Comparison of ENCODE assay signal across 20 cellular contexts in genomic region chr3:124771083-124771445, GRCh38. TPM values are rescaled to one million over a fixed set of nuclear protein-coding genes. Genes with fewer than 3 reads are reported as not detected.
A peak's percentile ranks its signal among the peaks of the same experiment; 100 is the strongest.
DNase-seq lines count a peak whose midpoint lies in the region; ATAC-seq and TF ChIP-seq lines count a peak whose summit lies in the region.
"Had no signal": no experiment of that assay in that cellular context is flagged by ENCODE, and none has a peak within 500 bp of the region (broad histone marks: within the 10 kb centered on the region; RNA-seq: fewer than 3 reads in every experiment).

No MANE protein-coding gene starts in this region.

- H3K9me3 Mint-ChIP-seq in glutamatergic neuron (ENCODE audit: unreplicated experiment) = peaks cover 2% of the 10 kb centered on the region
- H3K9me3 Mint-ChIP-seq: CD4-positive, alpha-beta memory T cell; central memory CD8-positive, alpha-beta T cell; naive B cell had no signal

- H3K4me3 ChIP-seq in GM12865 (ENCODE audit: low read depth, low read length) (no peak overlapping the region), rectal smooth muscle tissue (ENCODE audit: low read length) (no peak overlapping the region), ovary (no peak overlapping the region), BE2C (ENCODE audit: low read depth, low read length) (no peak overlapping the region)
- H3K4me3 ChIP-seq: esophagus squamous epithelium, spleen had no signal

- peaks cover 31% of the 10 kb centered on the region for H3K4me1 Mint-ChIP-seq in glutamatergic neuron (ENCODE audit: low read depth, unreplicated experiment)
- H3K4me1 Mint-ChIP-seq: CD4-positive, alpha-beta memory T cell; central memory CD8-positive, alpha-beta T cell; naive B cell had no signal

- H3K9ac ChIP-seq in rectal smooth muscle tissue (ENCODE audit: low read length) = no peak overlapping the region

- peak overlapping the region; percentile 14 for H3K27ac Mint-ChIP-seq in glutamatergic neuron (ENCODE audit: unreplicated experiment)
- H3K27ac Mint-ChIP-seq: CD4-positive, alpha-beta memory T cell; progenitor cell of endocrine pancreas had no signal

- intact Hi-C loops in ovary (cut with DNase I) = no loop called here

- no peak overlapping the region for H3K4me3 Mint-ChIP-seq in glutamatergic neuron (ENCODE audit: unreplicated experiment)
- H3K4me3 Mint-ChIP-seq: CD4-positive, alpha-beta memory T cell; central memory CD8-positive, alpha-beta T cell; naive B cell had no signal

- POLR2A ChIA-PET in RWPE1 (lab: Yijun Ruan, JAX; ENCODE audit: low non-redundant PET) = no interaction called here

- H3K27ac ChIP-seq in RWPE1 (peak overlapping the region; percentile 55; the same call in 1 of the 2 replicates), rectal smooth muscle tissue (ENCODE audit: low read depth, low read length) (peak overlapping the region; percentile 78), ovary (no peak overlapping the region)

- H3K36me3 Mint-ChIP-seq in glutamatergic neuron (ENCODE audit: unreplicated experiment) = no peaks in the 10 kb centered on the region
- H3K36me3 Mint-ChIP-seq: CD4-positive, alpha-beta memory T cell; naive B cell had no signal

- no peak for TF ChIP-seq POLR2A in ovary (IDR thresholded peaks at IDR 0.05)

- ATAC-seq in GM18868 (IDR thresholded peaks at IDR 0.05; ENCODE audit: unreplicated experiment) = no peak
- no peak for ATAC-seq in HG02981 (IDR thresholded peaks at IDR 0.05; ENCODE audit: unreplicated experiment)
- ATAC-seq: HCT116 had no signal

- DNase-seq in GM12865 (ENCODE audit: low read depth) (peak; percentile 60), RWPE1 (ENCODE audit: low spot score) (no peak), glutamatergic neuron (no peak), ovary (no peak), BE2C (no peak)
- DNase-seq: activated gamma-delta T cell treated with Interleukin-2 at 50 U/mL for 16 hours; CD4-positive, alpha-beta memory T cell; effector CD8-positive, alpha-beta T cell; esophagus squamous epithelium; GF-D8; naive B cell; NCI-H1694; stimulated activated CD4-positive, alpha-beta T cell treated with anti-CD3 and anti-CD28 coated beads, Interleukin-4, amount 100 ng/mL, for 4 hours had no signal

- H3K27me3 ChIP-seq in rectal smooth muscle tissue (ENCODE audit: control insufficient read depth, insufficient read depth, low read length) (no peaks in the 10 kb centered on the region), ovary (no peaks in the 10 kb centered on the region), BE2C (no peaks in the 10 kb centered on the region)
- H3K27me3 ChIP-seq: esophagus squamous epithelium had no signal

- peaks cover 5% of the 10 kb centered on the region for H3K27me3 Mint-ChIP-seq in glutamatergic neuron (ENCODE audit: unreplicated experiment)
- H3K27me3 Mint-ChIP-seq: progenitor cell of endocrine pancreas had no signal

- TF ChIP-seq CTCF in GM12865 (IDR thresholded peaks at IDR 0.05; ENCODE audit: insufficient read depth, low read depth, low read length, missing control alignments) (no peak), RWPE1 (conservative IDR thresholded peaks at IDR 0.05; ENCODE audit: low read depth) (no peak), glutamatergic neuron (IDR thresholded peaks at IDR 0.05; ENCODE audit: partially characterized antibody, unreplicated experiment) (no peak), ovary (IDR thresholded peaks at IDR 0.05) (no peak), BE2C (IDR thresholded peaks at IDR 0.05; ENCODE audit: low read depth, low read length) (no peak)

- H3K36me3 ChIP-seq in rectal smooth muscle tissue (ENCODE audit: control insufficient read depth, insufficient read depth, low read length) (no peaks in the 10 kb centered on the region), ovary (no peaks in the 10 kb centered on the region), BE2C (peaks cover 12% of the 10 kb centered on the region; the same call in 1 of the 2 replicates)

- 85 to 87% (median 86%) methylated on average over 2 of the region's 2 CpGs for WGBS in ovary, 3 donors

- H3K4me1 ChIP-seq in rectal smooth muscle tissue (ENCODE audit: control insufficient read depth, insufficient read depth, low read length) = peaks cover 32% of the 10 kb centered on the region
- peaks cover 2% of the 10 kb centered on the region for H3K4me1 ChIP-seq in ovary (ENCODE audit: insufficient read depth)
- peaks cover 40% of the 10 kb centered on the region for H3K4me1 ChIP-seq in BE2C

- TF ChIP-seq EP300 in ovary (IDR thresholded peaks at IDR 0.05) = no peak

- CTCF ChIA-PET in RWPE1 (lab: Yijun Ruan, JAX) = interaction anchor here (0.7 to 4.0 kb wide), 5 partner anchors 9 to 564 kb away, joined by 3 to 19 read pairs (median 12); no protein-coding TSS in a partner anchor

- H3K9me3 ChIP-seq in ovary (no peaks in the 10 kb centered on the region), BE2C (no peaks in the 10 kb centered on the region)
- H3K9me3 ChIP-seq: esophagus squamous epithelium, spleen had no signal

RNA-seq across cellular contexts. Expression of gene UMPS, which starts 40.8 kb away (rescaled TPM):
- 30.7 TPM for total RNA-seq in glutamatergic neuron (ENCODE audit: unreplicated experiment)
- total RNA-seq in ovary = 10 to 100 TPM; 16.9 to 39.5 (median 27.5) TPM
- 10 to 100 TPM; 15.2 to 20.1 TPM for polyA plus RNA-seq in ovary
- 131 TPM for polyA plus RNA-seq in BE2C (2012; ENCODE audit: insufficient read depth, insufficient read length, low read depth)

Comparison
In these comparisons a context has a peak if more than half of its experiments do, and no peak if none do; other contexts are left out.
1. H3K27ac ChIP-seq: peak in RWPE1 (single experiment) and rectal smooth muscle tissue (single experiment); none in ovary (0 of 2).